ENCODE assay signal across 28 cellular contexts in the genomic region with DNA sequence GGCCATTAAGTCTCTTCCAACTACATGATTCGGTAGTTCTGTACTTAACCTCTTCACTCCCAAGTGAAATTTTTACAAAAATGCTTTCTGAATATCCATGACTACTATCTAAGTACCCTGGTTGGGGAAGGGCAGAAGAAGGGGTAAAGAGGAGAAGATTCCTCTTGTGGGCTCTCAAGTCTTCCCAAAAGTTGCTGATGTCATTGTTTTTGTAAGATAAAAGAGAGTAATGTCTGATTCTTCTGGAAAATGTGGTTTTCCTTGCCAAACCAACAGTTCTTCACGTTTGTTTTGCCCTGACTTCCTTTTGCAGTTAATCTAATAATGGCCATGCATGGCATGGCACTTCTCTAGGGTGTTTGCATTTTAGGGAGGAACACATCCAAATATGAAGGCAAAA.
"Had no signal": no experiment of that assay in that cellular context is flagged by ENCODE, and none has a peak within 500 bp of the region (broad histone marks: within the 10 kb centered on the region; RNA-seq: fewer than 3 reads in every experiment).

No MANE protein-coding gene starts in this region.

- H3K36me3 Mint-ChIP-seq: natural killer cell treated with Interleukin-12 subunit alpha and Interleukin-12 subunit beta and Interleukin-15 and Interleukin-18, amount 100 ng/mL, for 72 hours; neural progenitor cell; stimulated activated effector memory CD8-positive, alpha-beta T cell treated with anti-CD3 and anti-CD28 coated beads, Interleukin-12 subunit alpha, Interleukin-12 subunit beta, amount 100 ng/mL, for 72 hours; type B pancreatic cell had no signal

- H3K27me3 Mint-ChIP-seq: dendritic cell treated with granulocyte-macrophage colony-stimulating factor and Interleukin-4, amounts not matched to agents 40 ng/mL and 50 ng/mL, for 4 days; progenitor cell of endocrine pancreas had no signal

- DNase-seq: effector memory CD8-positive, alpha-beta T cell; esophagus squamous epithelium; foreskin fibroblast; kidney; left cardiac atrium; left ventricle myocardium inferior; lower lobe of right lung; midbrain; nucleus accumbens; pancreas; right cardiac atrium; stimulated activated CD4-positive, alpha-beta T cell treated with anti-CD3 and anti-CD28 coated beads, Interleukin-4, amount 100 ng/mL, for 1 hour; stimulated activated CD8-positive, alpha-beta memory T cell treated with anti-CD3 and anti-CD28 coated beads, Interleukin-4, amount 100 ng/mL, for 48 hours; stimulated activated naive CD8-positive, alpha-beta T cell treated with anti-CD3 and anti-CD28 coated beads, Interleukin-15, Interleukin-2, amounts not matched to agents 100 U/mL and 50 U/mL, for 24 hours; thyroid gland had no signal

- H3K4me1 ChIP-seq: lower lobe of right lung, neural progenitor cell, thyroid gland had no signal

- H3K4me1 Mint-ChIP-seq: memory B cell; stimulated activated effector memory CD8-positive, alpha-beta T cell treated with anti-CD3 and anti-CD28 coated beads, Interleukin-12 subunit alpha, Interleukin-12 subunit beta, amount 100 ng/mL, for 72 hours had no signal

- ATAC-seq: effector memory CD8-positive, alpha-beta T cell; gastroesophageal sphincter; lower lobe of right lung; natural killer cell treated with Interleukin-12 subunit alpha and Interleukin-12 subunit beta and Interleukin-15 and Interleukin-18, amount 100 ng/mL, for 72 hours; pancreas; stimulated activated effector memory CD8-positive, alpha-beta T cell treated with anti-CD3 and anti-CD28 coated beads, Interleukin-12 subunit alpha, Interleukin-12 subunit beta, amount 100 ng/mL, for 72 hours; stimulated activated naive CD8-positive, alpha-beta T cell treated with anti-CD3 and anti-CD28 coated beads, Interleukin-15, Interleukin-2, amounts not matched to agents 100 U/mL and 50 U/mL, for 24 hours had no signal

- H3K9me3 ChIP-seq: esophagus squamous epithelium, gastroesophageal sphincter, left ventricle myocardium inferior, lower lobe of right lung, pancreas, suprapubic skin, thyroid gland had no signal

- H3K4me2 ChIP-seq: hepatocyte, neural progenitor cell, smooth muscle cell had no signal

- H2AFZ ChIP-seq: hepatocyte, neural progenitor cell had no signal

- H3K27ac Mint-ChIP-seq: dendritic cell treated with granulocyte-macrophage colony-stimulating factor and Interleukin-4, amounts not matched to agents 40 ng/mL and 50 ng/mL, for 4 days; effector memory CD8-positive, alpha-beta T cell; memory B cell; natural killer cell treated with Interleukin-12 subunit alpha and Interleukin-12 subunit beta and Interleukin-15 and Interleukin-18, amount 100 ng/mL, for 72 hours; progenitor cell of endocrine pancreas; stimulated activated effector memory CD8-positive, alpha-beta T cell treated with anti-CD3 and anti-CD28 coated beads, Interleukin-12 subunit alpha, Interleukin-12 subunit beta, amount 100 ng/mL, for 72 hours; type B pancreatic cell had no signal

- H3K4me3 Mint-ChIP-seq: dendritic cell treated with granulocyte-macrophage colony-stimulating factor and Interleukin-4, amounts not matched to agents 40 ng/mL and 50 ng/mL, for 4 days; effector memory CD8-positive, alpha-beta T cell; memory B cell; natural killer cell treated with Interleukin-12 subunit alpha and Interleukin-12 subunit beta and Interleukin-15 and Interleukin-18, amount 100 ng/mL, for 72 hours; neural progenitor cell; stimulated activated effector memory CD8-positive, alpha-beta T cell treated with anti-CD3 and anti-CD28 coated beads, Interleukin-12 subunit alpha, Interleukin-12 subunit beta, amount 100 ng/mL, for 72 hours; type B pancreatic cell had no signal

- H3K27ac ChIP-seq: epithelial cell of prostate, lower lobe of right lung, neural progenitor cell, pancreas, suprapubic skin, thyroid gland had no signal

- H3K9ac ChIP-seq: neural progenitor cell had no signal

- H3K4me3 ChIP-seq: esophagus squamous epithelium, gastroesophageal sphincter, hepatocyte, left ventricle myocardium inferior, lower lobe of right lung, neural progenitor cell, pancreas, smooth muscle cell, suprapubic skin, thyroid gland had no signal

- H3K27me3 ChIP-seq: esophagus squamous epithelium, gastroesophageal sphincter, hepatocyte, neural progenitor cell, pancreas, suprapubic skin, thyroid gland had no signal

- H3K79me2 ChIP-seq: hepatocyte had no signal

- H3K36me3 ChIP-seq: esophagus squamous epithelium, gastroesophageal sphincter, left ventricle myocardium inferior, lower lobe of right lung, neural progenitor cell, pancreas, suprapubic skin, thyroid gland had no signal

- FAIRE-seq: kidney, pancreas, urothelium cell line had no signal
